In genomic region chr6:43636312-43636667, GRCh38 we compare ENCODE assay signal across 9 cellular contexts. TPM values are rescaled to one million over a fixed set of nuclear protein-coding genes. Genes with fewer than 3 reads are reported as not detected.
A peak's percentile ranks its signal among the peaks of the same experiment; 100 is the strongest.
DNase-seq lines count a peak whose midpoint lies in the region; ATAC-seq, FAIRE-seq and TF ChIP-seq lines count a peak whose summit lies in the region.
"Had no signal": no experiment of that assay in that cellular context is flagged by ENCODE, and none has a peak within 500 bp of the region (broad histone marks: within the 10 kb centered on the region; RNA-seq: fewer than 3 reads in every experiment).

No MANE protein-coding gene starts in this region.

- peak; percentile 13 for ATAC-seq in activated CD8-positive, alpha-beta memory T cell treated with anti-CD3 and anti-CD28 coated beads, Interleukin-2, amount 10 ng/mL, durations not matched to agents 7 days and 5 days
- peak; percentile 28; the same call in 2 of the 3 replicates for ATAC-seq in RWPE2 (ENCODE audit: low read depth)
- ATAC-seq in natural killer cell = peak in 2 of 3 donors; percentile 17 to 19
- no peak for ATAC-seq in HG03025 (IDR thresholded peaks at IDR 0.05; ENCODE audit: low FRiP score, unreplicated experiment)

- no peak overlapping the region for H2AFZ ChIP-seq in H1 (ENCODE audit: low read length)

- peaks cover 5% of the 10 kb centered on the region for H3K23me2 ChIP-seq in H1 (ENCODE audit: low read depth, low read length)

- peaks cover 38% of the 10 kb centered on the region for H3K36me3 Mint-ChIP-seq in activated CD8-positive, alpha-beta memory T cell treated with anti-CD3 and anti-CD28 coated beads, Interleukin-2, amount 10 ng/mL, durations not matched to agents 7 days and 5 days
- peaks cover 2% of the 10 kb centered on the region for H3K36me3 Mint-ChIP-seq in natural killer cell

- no peak overlapping the region for H3K4ac ChIP-seq in H1 (replicated peaks; ENCODE audit: insufficient read length, low read depth, low read length)

- no peak for DNase-seq in activated CD8-positive, alpha-beta memory T cell treated with anti-CD3 and anti-CD28 coated beads, Interleukin-2, amount 10 ng/mL, durations not matched to agents 7 days and 5 days
- no peak for DNase-seq in activated CD8-positive, alpha-beta memory T cell treated with anti-CD3 and anti-CD28 coated beads for 24 hours
- DNase-seq in RWPE2 (ENCODE audit: low spot score) = no peak
- DNase-seq in H1 (ENCODE audit: low read depth in 1 of 2, low spot score in 2 of 2) = no peak
- no peak for DNase-seq in natural killer cell
- DNase-seq in HPDE6-E6E7 (ENCODE audit: extremely low spot score) = no peak
- DNase-seq in ACHN = no peak

- H3K4me1 Mint-ChIP-seq in activated CD8-positive, alpha-beta memory T cell treated with anti-CD3 and anti-CD28 coated beads, Interleukin-2, amount 10 ng/mL, durations not matched to agents 7 days and 5 days = peaks cover 51% of the 10 kb centered on the region
- peaks cover 29 to 41% of the 10 kb centered on the region in 2 donors for H3K4me1 Mint-ChIP-seq in natural killer cell

- H3K36me3 ChIP-seq in RWPE2 (ENCODE audit: low read depth) (peaks cover 49% of the 10 kb centered on the region), H1 (ENCODE audit: control insufficient read depth in 2 of 4, insufficient read depth in 4 of 4, low read length in 3 of 4) (peaks cover 9 to 28% (median 18%) of the 10 kb centered on the region in 4 experiments)

- no peak overlapping the region for H4K5ac ChIP-seq in H1 (ENCODE audit: insufficient read length, low read depth, low read length)

- no peak overlapping the region for H3K23ac ChIP-seq in H1 (ENCODE audit: insufficient read length)

- intact Hi-C loops in natural killer cell (cut with micrococcal nuclease) = no loop called here

- H2AK5ac ChIP-seq in H1 (ENCODE audit: low read depth, low read length) = no peak overlapping the region

- no peaks in the 10 kb centered on the region for H3K9me3 ChIP-seq in RWPE2 (ENCODE audit: severe bottlenecking)
- no peaks in the 10 kb centered on the region for H3K9me3 ChIP-seq in H1 (ENCODE audit: insufficient read depth in 2 of 2, low read depth in 1 of 2, low read length in 1 of 2)

- peak overlapping the region; percentile 68 to 80 for H3K4me2 ChIP-seq in H1 (ENCODE audit: insufficient read depth in 1 of 2, low read depth in 2 of 2, low read length in 2 of 2)

- no peaks in the 10 kb centered on the region for H3K27me3 Mint-ChIP-seq in activated CD8-positive, alpha-beta memory T cell treated with anti-CD3 and anti-CD28 coated beads, Interleukin-2, amount 10 ng/mL, durations not matched to agents 7 days and 5 days
- H3K27me3 Mint-ChIP-seq in natural killer cell (ENCODE audit: low read depth in 2 of 2) = no peaks in the 10 kb centered on the region

- H3K4me1 ChIP-seq in RWPE2 (ENCODE audit: insufficient read depth, poor library complexity, severe bottlenecking) = peaks cover 4% of the 10 kb centered on the region
- H3K4me1 ChIP-seq in H1 (replicated peaks in 1 of 4; ENCODE audit: control insufficient read depth in 3 of 4, insufficient read depth in 4 of 4, low read length in 3 of 4) = peaks cover 0 to 10% (median 3%) of the 10 kb centered on the region in 4 experiments; a peak in 4 of 7 replicates

- TF ChIP-seq POLR2A in H1 (IDR thresholded peaks at IDR 0.05; ENCODE audit: control extremely low read depth in 1 of 2, low read depth in 2 of 2, low read length in 2 of 2) = no peak

- no peak overlapping the region for H3K18ac ChIP-seq in H1 (ENCODE audit: extremely low read depth, low read length)

- H2BK12ac ChIP-seq in H1 (ENCODE audit: low read depth, low read length) = no peak overlapping the region

- no peak overlapping the region for H2BK120ac ChIP-seq in H1 (replicated peaks; ENCODE audit: low read depth, low read length)

- WGBS in H1 (ENCODE audit: extremely low coverage in 1 of 2, insufficient coverage in 1 of 2, insufficient read length in 1 of 2, insufficient replicate concordance in 2 of 2, low coverage in 1 of 2, low lambda C conversion rate in 2 of 2, missing lambda C conversion rate in 1 of 2), 2 experiments = 79% methylated on average over 7 of the region's 7 CpGs; no CpG with 5 or more reads in 1 of the 2 experiments

- H3K4me3 ChIP-seq in RWPE2 (ENCODE audit: severe bottlenecking) (peak overlapping the region; percentile 49), H1 (ENCODE audit: extremely low read depth in 1 of 4, insufficient read depth in 2 of 4, low read depth in 3 of 4, low read length in 4 of 4) (peak overlapping the region; percentile 90 to 95 (median 93))

- H2BK20ac ChIP-seq in H1 (ENCODE audit: low read length) = no peak overlapping the region

- peak overlapping the region; percentile 94 for H3K27ac Mint-ChIP-seq in activated CD8-positive, alpha-beta memory T cell treated with anti-CD3 and anti-CD28 coated beads, Interleukin-2, amount 10 ng/mL, durations not matched to agents 7 days and 5 days
- H3K27ac Mint-ChIP-seq in natural killer cell = peak overlapping the region; percentile 93 to 96

- H3K14ac ChIP-seq in H1 (ENCODE audit: insufficient read length) = no peak overlapping the region

- POLR2A ChIA-PET in H1 (lab: Charles Lee; ENCODE audit: partially characterized antibody) = interaction anchor here (0.8 to 2.8 kb wide), 5 partner anchors 9 to 118 kb away, joined by 3 to 23 read pairs (median 4); partner anchors contain the start of gene RSPH9

- no peak overlapping the region for H3K56ac ChIP-seq in H1 (replicated peaks; ENCODE audit: insufficient read length, low read depth, low read length)

- peaks cover 10% of the 10 kb centered on the region for H3K79me1 ChIP-seq in H1 (ENCODE audit: low read depth, low read length)

- peak overlapping the region; percentile 46 to 96 (median 90) for H3K9ac ChIP-seq in H1 (replicated peaks in 1 of 4; ENCODE audit: extremely low read depth in 1 of 4, low read depth in 3 of 4, low read length in 3 of 4)

- no peak for TF ChIP-seq EP300 in H1 (IDR thresholded peaks at IDR 0.05; ENCODE audit: borderline replicate concordance in 1 of 2, low read depth in 2 of 2, low read length in 2 of 2)

- CTCF ChIA-PET in activated CD8-positive, alpha-beta memory T cell treated with anti-CD3 and anti-CD28 coated beads, Interleukin-2, amount 10 ng/mL, durations not matched to agents 7 days and 5 days (lab: Charles Lee) = interaction anchor here (0.7 to 1.4 kb wide), 3 partner anchors 9 to 32 kb away, joined by 3 to 5 read pairs (median 4); no protein-coding TSS in a partner anchor
- CTCF ChIA-PET in H1 (lab: Charles Lee; ENCODE audit: partially characterized antibody) = interaction anchor here (0.8 to 1.8 kb wide), 4 partner anchors 9 to 171 kb away, joined by 3 to 6 read pairs (median 4); partner anchors contain the start of gene RSPH9

- TF ChIP-seq RAD21 in H1 (IDR thresholded peaks at IDR 0.05 in 1 of 2, conservative IDR thresholded peaks at IDR 0.05 in 1 of 2; ENCODE audit: low read depth in 2 of 2, low read length in 2 of 2) = no peak

- H4K91ac ChIP-seq in H1 (replicated peaks; ENCODE audit: insufficient read length, low read length) = no peak overlapping the region

- peaks cover 3 to 36% of the 10 kb centered on the region in 2 experiments; a peak in 3 of 4 replicates for H3K79me2 ChIP-seq in H1 (ENCODE audit: control insufficient read depth in 1 of 2, insufficient read depth in 2 of 2, low read length in 2 of 2)

- H4K8ac ChIP-seq in H1 (ENCODE audit: extremely low read depth, insufficient read depth, low read length) = no peak overlapping the region

- in situ Hi-C loops in ACHN (cut with HindIII; ENCODE audit: low pct_ligation_motif_present, low pct_unique_long_range_greater_than_20kb, low sequenced_read_pairs) = no loop called here

- H3K4me3 Mint-ChIP-seq in activated CD8-positive, alpha-beta memory T cell treated with anti-CD3 and anti-CD28 coated beads, Interleukin-2, amount 10 ng/mL, durations not matched to agents 7 days and 5 days = peak overlapping the region; percentile 96
- peak overlapping the region; percentile 96 for H3K4me3 Mint-ChIP-seq in natural killer cell

- TF ChIP-seq CTCF in RWPE2 (IDR thresholded peaks at IDR 0.05; ENCODE audit: poor library complexity, severe bottlenecking) (no peak), H1 (IDR thresholded peaks at IDR 0.05; ENCODE audit: control extremely low read depth in 1 of 3, insufficient read depth in 1 of 3, low read depth in 1 of 3, low read length in 3 of 3) (no peak), natural killer cell (IDR thresholded peaks at IDR 0.05) (no peak)

- H3K9me3 Mint-ChIP-seq in activated CD8-positive, alpha-beta memory T cell treated with anti-CD3 and anti-CD28 coated beads, Interleukin-2, amount 10 ng/mL, durations not matched to agents 7 days and 5 days (ENCODE audit: low read depth) = no peaks in the 10 kb centered on the region
- H3K9me3 Mint-ChIP-seq in natural killer cell = no peaks in the 10 kb centered on the region

- no peaks in the 10 kb centered on the region for H4K20me1 ChIP-seq in H1 (replicated peaks in 1 of 2; ENCODE audit: control insufficient read depth in 1 of 2, insufficient read depth in 2 of 2, low read length in 2 of 2)

- H2BK15ac ChIP-seq in H1 (ENCODE audit: low read length) = no peak overlapping the region

- no peak overlapping the region for H2BK5ac ChIP-seq in H1 (ENCODE audit: low read depth, low read length)

- FAIRE-seq in H1 (lab: Jason Lieb, UNC) = no peak
- FAIRE-seq: colon had no signal

- H3K27me3 ChIP-seq in RWPE2 (ENCODE audit: insufficient read depth, poor library complexity, severe bottlenecking) (no peaks in the 10 kb centered on the region), H1 (replicated peaks in 1 of 4; ENCODE audit: control insufficient read depth in 3 of 4, extremely low read depth in 1 of 4, insufficient read depth in 3 of 4, low read length in 3 of 4) (no peaks in the 10 kb centered on the region)

- H3K27ac ChIP-seq in RWPE2 (ENCODE audit: poor library complexity, severe bottlenecking) (peak overlapping the region; percentile 42), H1 (ENCODE audit: low read depth, low read length) (peak overlapping the region; percentile 79)

RNA-seq across cellular contexts. Expression of gene MAD2L1BP, which starts 0.7 kb away (rescaled TPM):
- total RNA-seq in activated CD8-positive, alpha-beta memory T cell treated with anti-CD3 and anti-CD28 coated beads, Interleukin-2, amount 10 ng/mL, durations not matched to agents 7 days and 5 days = 10 to 100 TPM; 37.9 to 41.1 TPM
- total RNA-seq in H1 (2021; fragmentation: NEBNext Ultra II Directional; extraction: Animal tissue kit (Norgen Biotek cat#: 25700)) = 34.1 and 35.5 TPM in 2 replicates
- polyA plus RNA-seq in H1 (2011; rRNA removed) = 65.3 and 70.0 TPM in 2 replicates
- polyA plus RNA-seq in H1 (2011; cell fraction: cytosol; rRNA removed) = 57.7 TPM
- 40.1 TPM for polyA plus RNA-seq in H1 (2011; cell fraction: nucleus; rRNA removed)
- polyA plus RNA-seq in H1 (2012, experiment 1 of 2) = 32.2 to 40.8 TPM (median 36.1 TPM) in 4 replicates
- polyA plus RNA-seq in H1 (2012, experiment 2 of 2) = 42.6 TPM
- 29.3 TPM for polyA plus RNA-seq in H1 (2013, experiment 1 of 2)
- 27.1 TPM for polyA plus RNA-seq in H1 (2013, experiment 2 of 2)
- polyA minus RNA-seq in H1 (2011; rRNA and poly(A)+ RNA removed) = 59.5 and 62.2 TPM in 2 replicates
- polyA minus RNA-seq in H1 (2011; cell fraction: cytosol; rRNA and poly(A)+ RNA removed) = 16.1 TPM
- 23.2 TPM for polyA minus RNA-seq in H1 (2011; cell fraction: nucleus; rRNA and poly(A)+ RNA removed)
- 10 to 100 TPM; 29.9 to 43.3 (median 38.3) TPM for total RNA-seq in natural killer cell

RNA-seq across cellular contexts. Expression of gene GTPBP2, which starts 7.2 kb away (rescaled TPM):
- 100 to 1,000 TPM; 117 to 130 TPM for total RNA-seq in activated CD8-positive, alpha-beta memory T cell treated with anti-CD3 and anti-CD28 coated beads, Interleukin-2, amount 10 ng/mL, durations not matched to agents 7 days and 5 days
- 52.5 and 58.3 TPM in 2 replicates for total RNA-seq in H1 (2021; fragmentation: NEBNext Ultra II Directional; extraction: Animal tissue kit (Norgen Biotek cat#: 25700))
- 86.1 and 88.3 TPM in 2 replicates for polyA plus RNA-seq in H1 (2011; rRNA removed)
- 84.9 TPM for polyA plus RNA-seq in H1 (2011; cell fraction: cytosol; rRNA removed)
- 238 TPM for polyA plus RNA-seq in H1 (2011; cell fraction: nucleus; rRNA removed)
- 60.0 to 72.8 TPM (median 65.5 TPM) in 4 replicates for polyA plus RNA-seq in H1 (2012, experiment 1 of 2)
- polyA plus RNA-seq in H1 (2012, experiment 2 of 2) = 37.8 TPM
- polyA plus RNA-seq in H1 (2013, experiment 1 of 2) = 53.6 TPM
- 49.6 TPM for polyA plus RNA-seq in H1 (2013, experiment 2 of 2)
- polyA minus RNA-seq in H1 (2011; rRNA and poly(A)+ RNA removed) = 61.9 and 68.3 TPM in 2 replicates
- polyA minus RNA-seq in H1 (2011; cell fraction: cytosol; rRNA and poly(A)+ RNA removed) = 27.6 TPM
- 71.3 TPM for polyA minus RNA-seq in H1 (2011; cell fraction: nucleus; rRNA and poly(A)+ RNA removed)
- 10 to 100 TPM; 56.5 to 71.7 (median 69.3) TPM for total RNA-seq in natural killer cell

RNA-seq across cellular contexts. Expression of gene RSPH9, which starts 8.5 kb away (rescaled TPM):
- total RNA-seq in activated CD8-positive, alpha-beta memory T cell treated with anti-CD3 and anti-CD28 coated beads, Interleukin-2, amount 10 ng/mL, durations not matched to agents 7 days and 5 days = not detected
- 0.15 TPM in 1 of 2 replicates, not detected in the other for total RNA-seq in H1 (2021; fragmentation: NEBNext Ultra II Directional; extraction: Animal tissue kit (Norgen Biotek cat#: 25700))
- 0.23 and 0.25 TPM in 2 replicates for polyA plus RNA-seq in H1 (2011; rRNA removed)
- 0.23 TPM for polyA plus RNA-seq in H1 (2011; cell fraction: cytosol; rRNA removed)
- 0.36 TPM for polyA plus RNA-seq in H1 (2011; cell fraction: nucleus; rRNA removed)
- 0.73 to 0.93 TPM (median 0.80 TPM) in 4 replicates for polyA plus RNA-seq in H1 (2012, experiment 1 of 2)
- 1.00 TPM for polyA plus RNA-seq in H1 (2012, experiment 2 of 2)
- 0.22 TPM for polyA plus RNA-seq in H1 (2013, experiment 1 of 2)
- polyA plus RNA-seq in H1 (2013, experiment 2 of 2) = 0.15 TPM
- polyA minus RNA-seq in H1 (2011; rRNA and poly(A)+ RNA removed) = 0.06 and 0.22 TPM in 2 replicates
- not detected for polyA minus RNA-seq in H1 (2011; cell fraction: cytosol; rRNA and poly(A)+ RNA removed)
- 0.30 TPM for polyA minus RNA-seq in H1 (2011; cell fraction: nucleus; rRNA and poly(A)+ RNA removed)
- under 1 TPM in 1 of 3 donors, not detected in 2; 0.23 TPM for total RNA-seq in natural killer cell

RNA-seq across cellular contexts. Expression of gene MRPS18A, which starts 51.3 kb away (rescaled TPM):
- 10 to 100 TPM; 41.0 to 47.4 TPM for total RNA-seq in activated CD8-positive, alpha-beta memory T cell treated with anti-CD3 and anti-CD28 coated beads, Interleukin-2, amount 10 ng/mL, durations not matched to agents 7 days and 5 days
- total RNA-seq in H1 (2021; fragmentation: NEBNext Ultra II Directional; extraction: Animal tissue kit (Norgen Biotek cat#: 25700)) = 48.3 and 52.1 TPM in 2 replicates
- polyA plus RNA-seq in H1 (2011; rRNA removed) = 121 and 129 TPM in 2 replicates
- 115 TPM for polyA plus RNA-seq in H1 (2011; cell fraction: cytosol; rRNA removed)
- polyA plus RNA-seq in H1 (2011; cell fraction: nucleus; rRNA removed) = 95.2 TPM
- 70.4 to 84.7 TPM (median 74.9 TPM) in 4 replicates for polyA plus RNA-seq in H1 (2012, experiment 1 of 2)
- 103 TPM for polyA plus RNA-seq in H1 (2012, experiment 2 of 2)
- 61.3 TPM for polyA plus RNA-seq in H1 (2013, experiment 1 of 2)
- polyA plus RNA-seq in H1 (2013, experiment 2 of 2) = 58.7 TPM
- 95.6 and 97.8 TPM in 2 replicates for polyA minus RNA-seq in H1 (2011; rRNA and poly(A)+ RNA removed)
- 36.3 TPM for polyA minus RNA-seq in H1 (2011; cell fraction: cytosol; rRNA and poly(A)+ RNA removed)
- 63.1 TPM for polyA minus RNA-seq in H1 (2011; cell fraction: nucleus; rRNA and poly(A)+ RNA removed)
- 10 to 100 TPM; 29.0 to 39.8 (median 33.1) TPM for total RNA-seq in natural killer cell
